ENCODE assay signal across 12 cellular contexts in genomic region chr9:113687680-113688371, GRCh38.
DNase-seq lines count a peak whose midpoint lies in the region; ATAC-seq and TF ChIP-seq lines count a peak whose summit lies in the region.
"Had no signal": no experiment of that assay in that cellular context is flagged by ENCODE, and none has a peak within 500 bp of the region (broad histone marks: within the 10 kb centered on the region; RNA-seq: fewer than 3 reads in every experiment).

No MANE protein-coding gene starts in this region.

- H3K36me3 ChIP-seq in prostate gland, result no peaks in the 10 kb centered on the region
- H3K36me3 ChIP-seq: adrenal gland, esophagus muscularis mucosa had no signal

- H3K4me1 ChIP-seq in foreskin keratinocyte (no peaks in the 10 kb centered on the region), prostate gland (replicated peaks) (no peaks in the 10 kb centered on the region)
- H3K4me1 ChIP-seq: adrenal gland had no signal

- H3K9me3 ChIP-seq in AG04450 (ENCODE audit: control insufficient read depth, insufficient read depth, low read length) (no peaks in the 10 kb centered on the region; the same call in 1 of the 2 replicates), prostate gland (no peaks in the 10 kb centered on the region)
- H3K9me3 ChIP-seq: adrenal gland, esophagus muscularis mucosa had no signal

- TF ChIP-seq CTCF in AG04450 (IDR thresholded peaks at IDR 0.05; ENCODE audit: low read depth, low read length), result no peak
- no peak for TF ChIP-seq CTCF in foreskin keratinocyte (conservative IDR thresholded peaks at IDR 0.05)
- TF ChIP-seq CTCF in omental fat pad (IDR thresholded peaks at IDR 0.05), result no peak
- no peak for TF ChIP-seq CTCF in prostate gland (IDR thresholded peaks at IDR 0.05)

- POLR2A ChIA-PET in AG04450 (lab: Yijun Ruan, JAX), result no interaction called here

- H3K27ac ChIP-seq in AG04450 (ENCODE audit: low read depth, low read length), result no peak overlapping the region
- H3K27ac ChIP-seq in foreskin keratinocyte, result no peak overlapping the region
- H3K27ac ChIP-seq in prostate gland, result no peak overlapping the region
- H3K27ac ChIP-seq: adrenal gland, esophagus muscularis mucosa had no signal

- no peak for TF ChIP-seq POLR2A in prostate gland (IDR thresholded peaks at IDR 0.05)

- intact Hi-C loops in prostate gland (cut with DNase I), result loop anchor here (10.0 kb wide), 1 partner anchor 347 kb away; no protein-coding TSS in a partner anchor

- WGBS in prostate gland, result 16% methylated on average over 22 of the region's 40 CpGs

- CTCF ChIA-PET in AG04450 (lab: Charles Lee), result no interaction called here

- in situ Hi-C loops in ACHN (cut with HindIII; ENCODE audit: low pct_ligation_motif_present, low pct_unique_long_range_greater_than_20kb, low sequenced_read_pairs), result no loop called here

- H3K4me3 ChIP-seq in AG04450 (ENCODE audit: low read depth, low read length) (peak overlapping the region; percentile 10; the same call in 1 of the 2 replicates), prostate gland (no peak overlapping the region)

- DNase-seq in AG04450 (ENCODE audit: low read depth, low spot score) (no peak), HuH-7.5 (ENCODE audit: low spot score) (peak; percentile 17), foreskin keratinocyte (no peak), omental fat pad (ENCODE audit: low spot score) (no peak), prostate gland (ENCODE audit: low spot score) (no peak), ACHN (no peak)
- DNase-seq in activated CD8-positive, alpha-beta memory T cell treated with anti-CD3 and anti-CD28 coated beads, Interleukin-2, amount 50 U/mL, for 48 hours, result no peak
- DNase-seq: adrenal gland, NCI-H510A treated with DMSO at 0.1 percent for 48 hours, SW 1271 had no signal

- peak; percentile 7 for ATAC-seq in foreskin keratinocyte
- peak; percentile 36 for ATAC-seq in omental fat pad (ENCODE audit: low FRiP score)
- ATAC-seq in GM18867 (IDR thresholded peaks at IDR 0.05; ENCODE audit: unreplicated experiment), result no peak

- peaks cover 51% of the 10 kb centered on the region for H3K27me3 ChIP-seq in AG04450 (ENCODE audit: control insufficient read depth, insufficient read depth, low read length)
- H3K27me3 ChIP-seq in foreskin keratinocyte, result peaks cover 24% of the 10 kb centered on the region
- no peaks in the 10 kb centered on the region for H3K27me3 ChIP-seq in prostate gland (replicated peaks; ENCODE audit: insufficient read depth)
